In the genomic region with DNA sequence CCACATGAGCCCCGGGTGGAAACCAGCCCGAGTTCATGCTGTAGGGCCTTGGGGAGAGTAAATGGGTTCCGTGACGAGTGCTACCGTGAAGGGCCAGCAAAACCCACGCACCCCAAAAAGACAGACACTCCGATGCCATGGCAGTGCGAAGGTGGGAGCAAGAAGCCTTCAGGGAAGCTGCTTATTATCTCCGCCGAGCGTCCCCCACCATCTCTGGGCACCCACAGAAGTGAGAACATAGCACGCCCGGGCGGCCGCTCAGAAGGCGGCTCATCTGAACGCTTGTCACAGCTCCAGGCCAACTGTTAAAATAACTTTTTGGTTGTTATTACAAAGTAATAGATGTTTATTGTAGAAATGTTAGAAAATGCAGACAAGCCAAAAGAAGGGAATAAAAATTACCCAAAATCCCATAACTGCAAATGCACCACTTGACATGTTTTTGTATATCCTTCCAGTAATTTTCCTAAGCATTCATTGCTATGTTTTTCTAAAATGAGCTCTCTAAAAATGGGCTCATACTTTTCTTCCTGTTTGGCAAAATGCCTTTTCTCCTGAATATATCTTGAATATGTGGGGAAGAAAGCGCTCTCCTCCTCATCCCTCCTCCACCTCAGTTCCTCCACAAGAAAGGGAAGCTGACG, we compare ENCODE assay signal across 19 cellular contexts.
A peak's percentile ranks its signal among the peaks of the same experiment; 100 is the strongest.
DNase-seq lines count a peak whose midpoint lies in the region; ATAC-seq and TF ChIP-seq lines count a peak whose summit lies in the region.
"Had no signal": no experiment of that assay in that cellular context is flagged by ENCODE, and none has a peak within 500 bp of the region (broad histone marks: within the 10 kb centered on the region; RNA-seq: fewer than 3 reads in every experiment).

No MANE protein-coding gene starts in this region.

- no peak for TF ChIP-seq POLR2A in spleen (IDR thresholded peaks at IDR 0.05)

- no peak overlapping the region for H3K4me3 ChIP-seq in spleen

- DNase-seq in Right ventricle myocardium superior (peak; percentile 39), left ventricle myocardium superior (no peak), middle frontal gyrus (ENCODE audit: extremely low spot score, low spot score) (peak; percentile 12), spleen (peak; percentile 57), immature natural killer cell (no peak), caudate nucleus (lab: John Stamatoyannopoulos, UW) (no peak)
- no peak for DNase-seq in stimulated activated effector memory CD8-positive, alpha-beta T cell treated with anti-CD3 and anti-CD28 coated beads, Interleukin-12 subunit alpha, Interleukin-12 subunit beta, amount 100 ng/mL, for 72 hours (ENCODE audit: low spot score in 2 of 2)
- DNase-seq: AML-193; GDM1; H9; KG1; NCI-H2227 treated with DMSO at 0.1 percent for 48 hours; NCI-H524; NCI-H774; NK-92 treated with Interleukin-12 subunit alpha and Interleukin-12 subunit beta, amount 100 ng/mL, for 24 hours had no signal

- no peaks in the 10 kb centered on the region for H3K36me3 Mint-ChIP-seq in immature natural killer cell
- H3K36me3 Mint-ChIP-seq in stimulated activated effector memory CD8-positive, alpha-beta T cell treated with anti-CD3 and anti-CD28 coated beads, Interleukin-12 subunit alpha, Interleukin-12 subunit beta, amount 100 ng/mL, for 72 hours: no peaks in the 10 kb centered on the region
- H3K36me3 Mint-ChIP-seq: CD14-positive monocyte had no signal

- H3K4me3 Mint-ChIP-seq in immature natural killer cell: no peak overlapping the region
- H3K4me3 Mint-ChIP-seq in stimulated activated effector memory CD8-positive, alpha-beta T cell treated with anti-CD3 and anti-CD28 coated beads, Interleukin-12 subunit alpha, Interleukin-12 subunit beta, amount 100 ng/mL, for 72 hours: no peak overlapping the region
- H3K4me3 Mint-ChIP-seq: CD14-positive monocyte, H9 had no signal

- H3K27me3 Mint-ChIP-seq in immature natural killer cell (ENCODE audit: low read depth in 3 of 3): no peaks in the 10 kb centered on the region

- H3K4me1 Mint-ChIP-seq in immature natural killer cell: no peaks in the 10 kb centered on the region
- no peaks in the 10 kb centered on the region for H3K4me1 Mint-ChIP-seq in stimulated activated effector memory CD8-positive, alpha-beta T cell treated with anti-CD3 and anti-CD28 coated beads, Interleukin-12 subunit alpha, Interleukin-12 subunit beta, amount 100 ng/mL, for 72 hours
- H3K4me1 Mint-ChIP-seq: CD14-positive monocyte had no signal

- TF ChIP-seq CTCF in spleen (IDR thresholded peaks at IDR 0.05 in 8 of 11, conservative IDR thresholded peaks at IDR 0.05 in 3 of 11): no peak

- peaks cover 0 to 26% (median 0%) of the 10 kb centered on the region in 7 donors for H3K27me3 ChIP-seq in spleen (replicated peaks in 1 of 7)

- H3K27ac Mint-ChIP-seq in immature natural killer cell: no peak overlapping the region
- H3K27ac Mint-ChIP-seq in stimulated activated effector memory CD8-positive, alpha-beta T cell treated with anti-CD3 and anti-CD28 coated beads, Interleukin-12 subunit alpha, Interleukin-12 subunit beta, amount 100 ng/mL, for 72 hours: no peak overlapping the region
- H3K27ac Mint-ChIP-seq: H9 had no signal

- H3K4me1 ChIP-seq in spleen: no peaks in the 10 kb centered on the region

- ATAC-seq in Right ventricle myocardium superior (ENCODE audit: poor library complexity) (no peak), left ventricle myocardium superior (no peak)
- ATAC-seq in stimulated activated effector memory CD8-positive, alpha-beta T cell treated with anti-CD3 and anti-CD28 coated beads, Interleukin-12 subunit alpha, Interleukin-12 subunit beta, amount 100 ng/mL, for 72 hours: no peak

- H3K9me3 Mint-ChIP-seq in immature natural killer cell: no peaks in the 10 kb centered on the region
- H3K9me3 Mint-ChIP-seq in stimulated activated effector memory CD8-positive, alpha-beta T cell treated with anti-CD3 and anti-CD28 coated beads, Interleukin-12 subunit alpha, Interleukin-12 subunit beta, amount 100 ng/mL, for 72 hours: peaks cover 2% of the 10 kb centered on the region

- 87 to 93% (median 90%) methylated on average over 19 of the region's 19 CpGs for WGBS in spleen, 5 donors

- H3K36me3 ChIP-seq in spleen: no peaks in the 10 kb centered on the region

- H3K27ac ChIP-seq in cingulate gyrus (ENCODE audit: low read depth, low read length): peak overlapping the region; percentile 25
- no peak overlapping the region for H3K27ac ChIP-seq in spleen
- no peak overlapping the region for H3K27ac ChIP-seq in caudate nucleus (ENCODE audit: low read depth, low read length)
- H3K27ac ChIP-seq: HL-60, RWPE1 had no signal

- intact Hi-C loops in Right ventricle myocardium superior (cut with DNase I) (no loop called here), left ventricle myocardium superior (cut with micrococcal nuclease) (no loop called here), spleen (cut with DNase I; ENCODE audit: low total_unique reads) (no loop called here)

- H3K9me3 ChIP-seq in spleen: peaks cover 0 to 15% (median 6%) of the 10 kb centered on the region in 8 donors

Comparison
In these comparisons a context has a peak if more than half of its experiments do, and no peak if none do; other contexts are left out.
1. DNase-seq: peak in Right ventricle myocardium superior (single experiment), middle frontal gyrus (single experiment) and spleen (single experiment); none in left ventricle myocardium superior (single experiment), immature natural killer cell (0 of 3), stimulated activated effector memory CD8-positive, alpha-beta T cell treated with anti-CD3 and anti-CD28 coated beads, Interleukin-12 subunit alpha, Interleukin-12 subunit beta, amount 100 ng/mL, for 72 hours (0 of 2) and caudate nucleus (0 of 61).